In the genomic region with DNA sequence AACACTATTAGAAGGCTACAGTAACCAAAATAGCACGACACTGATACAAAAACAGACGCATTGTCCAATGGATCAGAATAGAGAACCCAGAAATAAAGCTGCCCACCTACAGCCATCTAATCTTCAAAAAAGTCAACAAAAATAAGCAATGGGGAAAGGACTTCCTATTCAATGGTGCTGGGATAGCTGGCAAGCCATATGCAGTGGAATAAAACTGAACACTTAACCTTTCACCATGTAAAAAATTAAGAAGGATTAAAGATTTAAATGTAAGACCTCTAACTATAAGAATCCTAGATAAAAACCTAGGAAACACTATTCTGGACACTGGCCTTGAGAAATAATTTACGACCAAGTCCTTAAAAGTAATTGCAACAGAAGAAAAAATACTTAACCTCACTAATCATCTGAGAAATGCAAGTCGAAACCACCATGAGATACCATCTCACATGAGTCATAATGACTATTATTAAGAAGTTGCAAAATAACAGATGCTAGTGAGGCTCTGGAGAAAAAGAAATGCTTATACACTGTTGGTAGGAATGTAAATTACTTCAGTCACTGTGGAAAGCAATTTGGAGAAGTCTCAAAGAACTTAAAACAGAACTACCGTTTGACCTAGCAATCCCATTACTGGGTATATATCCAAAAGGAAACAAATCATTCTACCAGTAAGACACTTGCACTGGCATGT, we compare ENCODE assay signal across 10 cellular contexts.
DNase-seq lines count a peak whose midpoint lies in the region; ATAC-seq and TF ChIP-seq lines count a peak whose summit lies in the region.
"Had no signal": no experiment of that assay in that cellular context is flagged by ENCODE, and none has a peak within 500 bp of the region (broad histone marks: within the 10 kb centered on the region; RNA-seq: fewer than 3 reads in every experiment).

No MANE protein-coding gene starts in this region.

- no peak overlapping the region for H2BK5ac ChIP-seq in mesenchymal stem cell (ENCODE audit: low read depth, low read length, poor library complexity, severe bottlenecking)

- H3K4ac ChIP-seq in mesenchymal stem cell (ENCODE audit: low read depth in 1 of 2, low read length in 2 of 2), result no peak overlapping the region

- WGBS in mesenchymal stem cell, result 15% methylated on average over 4 of the region's 5 CpGs
- 51 to 55% methylated on average over 5 of the region's 5 CpGs for WGBS in esophagus squamous epithelium, 2 donors

- TF ChIP-seq POLR2A in esophagus squamous epithelium (IDR thresholded peaks at IDR 0.05), result no peak

- no peak overlapping the region for H2BK120ac ChIP-seq in mesenchymal stem cell (ENCODE audit: low read depth, low read length)

- H3K4me1 ChIP-seq in mesenchymal stem cell (ENCODE audit: control insufficient read depth, insufficient read depth, low read depth, low read length), result no peaks in the 10 kb centered on the region
- no peaks in the 10 kb centered on the region for H3K4me1 ChIP-seq in esophagus squamous epithelium

- H3K9ac ChIP-seq in mesenchymal stem cell (ENCODE audit: low read length), result no peak overlapping the region

- TF ChIP-seq CTCF in astrocyte of the cerebellum (IDR thresholded peaks at IDR 0.05; ENCODE audit: low read depth, low read length, missing control alignments) (peak; percentile 5), esophagus squamous epithelium (IDR thresholded peaks at IDR 0.05) (no peak)

- H3K23ac ChIP-seq in mesenchymal stem cell (ENCODE audit: low read length in 2 of 2), result no peak overlapping the region

- H3K79me1 ChIP-seq in mesenchymal stem cell (replicated peaks; ENCODE audit: low read length, poor library complexity, severe bottlenecking), result no peaks in the 10 kb centered on the region

- in situ Hi-C loops in astrocyte of the cerebellum (cut with HindIII; ENCODE audit: low sequenced_read_pairs), result no loop called here

- H3K27me3 ChIP-seq in mesenchymal stem cell (ENCODE audit: control insufficient read depth in 1 of 2, insufficient read depth in 1 of 2, low read length in 2 of 2) (no peaks in the 10 kb centered on the region), esophagus squamous epithelium (no peaks in the 10 kb centered on the region)

- H3K27ac ChIP-seq in mesenchymal stem cell (ENCODE audit: low read length, poor library complexity, severe bottlenecking) (peak overlapping the region; percentile 85), esophagus squamous epithelium (no peak overlapping the region)

- H4K91ac ChIP-seq in mesenchymal stem cell (ENCODE audit: low read length), result no peak overlapping the region

- no peak overlapping the region for H3K4me2 ChIP-seq in mesenchymal stem cell (ENCODE audit: low read length, poor library complexity, severe bottlenecking)

- H2AK5ac ChIP-seq in mesenchymal stem cell (ENCODE audit: low read length, severe bottlenecking), result no peak overlapping the region

- ATAC-seq in HG02973 (IDR thresholded peaks at IDR 0.05; ENCODE audit: unreplicated experiment), result no peak
- ATAC-seq in GM21367 (IDR thresholded peaks at IDR 0.05; ENCODE audit: unreplicated experiment), result no peak

- DNase-seq in EH (ENCODE audit: low read depth) (peak; percentile 97), MV-4-11 (lab: John Stamatoyannopoulos, UW) (peak; percentile 98), astrocyte of the cerebellum (ENCODE audit: low read depth) (peak; percentile 94), mesenchymal stem cell (peak; percentile 98), esophagus squamous epithelium (lab: John Stamatoyannopoulos, UW) (no peak), NCI-H2171 treated with DMSO at 0.1 percent for 48 hours (lab: John Stamatoyannopoulos, UW) (no peak)
- DNase-seq: NCI-H2029, nephron progenitor cell had no signal

- H3K36me3 ChIP-seq in mesenchymal stem cell (ENCODE audit: control insufficient read depth in 1 of 2, insufficient read depth in 2 of 2, low read depth in 1 of 2, low read length in 2 of 2) (no peaks in the 10 kb centered on the region), esophagus squamous epithelium (no peaks in the 10 kb centered on the region)

- no peak overlapping the region for H3K18ac ChIP-seq in mesenchymal stem cell (ENCODE audit: low read depth in 1 of 2, low read length in 2 of 2)

- intact Hi-C loops in esophagus squamous epithelium (cut with DNase I), result no loop called here

- no peak overlapping the region for H3K14ac ChIP-seq in mesenchymal stem cell (ENCODE audit: low read length in 2 of 2)

- H4K8ac ChIP-seq in mesenchymal stem cell (ENCODE audit: low read length), result no peak overlapping the region

- no peak overlapping the region for H2BK15ac ChIP-seq in mesenchymal stem cell (ENCODE audit: low read depth, poor library complexity, severe bottlenecking)

- H2BK12ac ChIP-seq in mesenchymal stem cell (ENCODE audit: low read length in 2 of 2), result no peak overlapping the region

- no peak overlapping the region for H2AFZ ChIP-seq in mesenchymal stem cell (ENCODE audit: low read depth, low read length)

- H3K4me3 ChIP-seq in astrocyte of the cerebellum (ENCODE audit: low read depth, low read length), result no peak overlapping the region
- no peak overlapping the region for H3K4me3 ChIP-seq in mesenchymal stem cell (ENCODE audit: insufficient read depth in 1 of 2, low read depth in 1 of 2, low read length in 2 of 2)
- H3K4me3 ChIP-seq in esophagus squamous epithelium, result no peak overlapping the region

- peaks cover 16% of the 10 kb centered on the region for H3K9me3 ChIP-seq in mesenchymal stem cell (ENCODE audit: control insufficient read depth, low read length)
- H3K9me3 ChIP-seq in esophagus squamous epithelium, result peaks cover 0 to 3% (median 0%) of the 10 kb centered on the region in 3 donors

Comparison
In these comparisons a context has a peak if more than half of its experiments do, and no peak if none do; other contexts are left out.
1. DNase-seq: peak in EH (single experiment), MV-4-11 (single experiment), astrocyte of the cerebellum (single experiment) and mesenchymal stem cell (single experiment); none in esophagus squamous epithelium (single experiment) and NCI-H2171 treated with DMSO at 0.1 percent for 48 hours (single experiment).